32 cellular contexts compared by ENCODE assay signal in genomic region chr6:48037946-48038345, GRCh38.
DNase-seq lines count a peak whose midpoint lies in the region; ATAC-seq and TF ChIP-seq lines count a peak whose summit lies in the region.
"Had no signal": no experiment of that assay in that cellular context is flagged by ENCODE, and none has a peak within 500 bp of the region (broad histone marks: within the 10 kb centered on the region; RNA-seq: fewer than 3 reads in every experiment).

No MANE protein-coding gene starts in this region.

- H3K27me3 ChIP-seq in esophagus squamous epithelium, result no peaks in the 10 kb centered on the region
- H3K27me3 ChIP-seq: adrenal gland, body of pancreas, right atrium auricular region, transverse colon had no signal

- no peak overlapping the region for H3K27ac ChIP-seq in esophagus squamous epithelium
- H3K27ac ChIP-seq: adrenal gland, body of pancreas, parathyroid adenoma, right atrium auricular region, transverse colon had no signal

- DNase-seq in SKM-1 treated with dmso at 0.1 percent for 144 hours (lab: John Stamatoyannopoulos, UW; ENCODE audit: unreplicated experiment), result peak; percentile 31
- DNase-seq in SKM-1 (lab: John Stamatoyannopoulos, UW; ENCODE audit: unreplicated experiment), result no peak
- peak; percentile 82 for DNase-seq in NOMO-1 treated with DMSO at 0.1 percent for 48 hours (lab: John Stamatoyannopoulos, UW; ENCODE audit: unreplicated experiment)
- peak; percentile 54 for DNase-seq in pons (ENCODE audit: low spot score)
- no peak for DNase-seq in NCI-H526 treated with DMSO at 0.1 percent for 48 hours (lab: John Stamatoyannopoulos, UW)
- DNase-seq in esophagus squamous epithelium (lab: John Stamatoyannopoulos, UW), result no peak
- DNase-seq: activated B cell treated with CpG ODN at 0.5 μM for 24 hours; activated naive CD4-positive, alpha-beta T cell treated with anti-CD3 and anti-CD28 coated beads for 36 hours; adrenal gland; body of pancreas; CD8-positive, alpha-beta memory T cell; DMS 273 treated with DMSO at 0.1 percent for 48 hours; effector CD8-positive, alpha-beta T cell; EL; erythroblast; foreskin fibroblast; H7; Karpas-422; NCI-H1048; NCI-H187; NCI-H2171; NCI-H510A treated with DMSO at 0.1 percent for 48 hours; nephron progenitor cell; stimulated activated CD4-positive, alpha-beta T cell treated with anti-CD3 and anti-CD28 coated beads, Interleukin-1b, Interleukin-23, amount 100 ng/mL, for 48 hours; stimulated activated CD8-positive, alpha-beta memory T cell treated with anti-CD3 and anti-CD28 coated beads, Interleukin-4, amount 100 ng/mL, for 48 hours; transverse colon had no signal

- 67 to 92% methylated on average over 4 of the region's 4 CpGs for WGBS in esophagus squamous epithelium, 2 donors

- TF ChIP-seq POLR2A in esophagus squamous epithelium (IDR thresholded peaks at IDR 0.05), result no peak

- no peak for TF ChIP-seq CTCF in esophagus squamous epithelium (IDR thresholded peaks at IDR 0.05)

- peak; percentile 77 for ATAC-seq in HG02852 (IDR thresholded peaks at IDR 0.05; ENCODE audit: unreplicated experiment)
- ATAC-seq in HG03565 (IDR thresholded peaks at IDR 0.05; ENCODE audit: unreplicated experiment), result no peak
- ATAC-seq: body of pancreas, HepG2 had no signal

- no peak overlapping the region for H3K4me3 ChIP-seq in esophagus squamous epithelium
- H3K4me3 ChIP-seq: adrenal gland, body of pancreas, right atrium auricular region, smooth muscle cell, transverse colon had no signal

- no peaks in the 10 kb centered on the region for H3K4me1 ChIP-seq in esophagus squamous epithelium
- H3K4me1 ChIP-seq: adrenal gland, body of pancreas, parathyroid adenoma, right atrium auricular region, transverse colon had no signal

- H3K36me3 ChIP-seq in esophagus squamous epithelium, result no peaks in the 10 kb centered on the region
- H3K36me3 ChIP-seq: adrenal gland, right atrium auricular region, transverse colon had no signal

- no peaks in the 10 kb centered on the region for H3K9me3 ChIP-seq in esophagus squamous epithelium
- H3K9me3 ChIP-seq: adrenal gland, body of pancreas, right atrium auricular region, transverse colon had no signal

- intact Hi-C loops in esophagus squamous epithelium (cut with DNase I), result no loop called here

Comparison
In these comparisons a context has a peak if more than half of its experiments do, and no peak if none do; other contexts are left out.
1. DNase-seq: peak in SKM-1 treated with dmso at 0.1 percent for 144 hours (single experiment), NOMO-1 treated with DMSO at 0.1 percent for 48 hours (single experiment) and pons (single experiment); none in SKM-1 (single experiment), NCI-H526 treated with DMSO at 0.1 percent for 48 hours (single experiment) and esophagus squamous epithelium (single experiment).